Comparison of ENCODE assay signal across 8 cellular contexts in genomic region chr22:37696657-37697539, GRCh38. TPM values are rescaled to one million over a fixed set of nuclear protein-coding genes. Genes with fewer than 3 reads are reported as not detected.
DNase-seq lines count a peak whose midpoint lies in the region; ATAC-seq and TF ChIP-seq lines count a peak whose summit lies in the region.

A gene with protein sequence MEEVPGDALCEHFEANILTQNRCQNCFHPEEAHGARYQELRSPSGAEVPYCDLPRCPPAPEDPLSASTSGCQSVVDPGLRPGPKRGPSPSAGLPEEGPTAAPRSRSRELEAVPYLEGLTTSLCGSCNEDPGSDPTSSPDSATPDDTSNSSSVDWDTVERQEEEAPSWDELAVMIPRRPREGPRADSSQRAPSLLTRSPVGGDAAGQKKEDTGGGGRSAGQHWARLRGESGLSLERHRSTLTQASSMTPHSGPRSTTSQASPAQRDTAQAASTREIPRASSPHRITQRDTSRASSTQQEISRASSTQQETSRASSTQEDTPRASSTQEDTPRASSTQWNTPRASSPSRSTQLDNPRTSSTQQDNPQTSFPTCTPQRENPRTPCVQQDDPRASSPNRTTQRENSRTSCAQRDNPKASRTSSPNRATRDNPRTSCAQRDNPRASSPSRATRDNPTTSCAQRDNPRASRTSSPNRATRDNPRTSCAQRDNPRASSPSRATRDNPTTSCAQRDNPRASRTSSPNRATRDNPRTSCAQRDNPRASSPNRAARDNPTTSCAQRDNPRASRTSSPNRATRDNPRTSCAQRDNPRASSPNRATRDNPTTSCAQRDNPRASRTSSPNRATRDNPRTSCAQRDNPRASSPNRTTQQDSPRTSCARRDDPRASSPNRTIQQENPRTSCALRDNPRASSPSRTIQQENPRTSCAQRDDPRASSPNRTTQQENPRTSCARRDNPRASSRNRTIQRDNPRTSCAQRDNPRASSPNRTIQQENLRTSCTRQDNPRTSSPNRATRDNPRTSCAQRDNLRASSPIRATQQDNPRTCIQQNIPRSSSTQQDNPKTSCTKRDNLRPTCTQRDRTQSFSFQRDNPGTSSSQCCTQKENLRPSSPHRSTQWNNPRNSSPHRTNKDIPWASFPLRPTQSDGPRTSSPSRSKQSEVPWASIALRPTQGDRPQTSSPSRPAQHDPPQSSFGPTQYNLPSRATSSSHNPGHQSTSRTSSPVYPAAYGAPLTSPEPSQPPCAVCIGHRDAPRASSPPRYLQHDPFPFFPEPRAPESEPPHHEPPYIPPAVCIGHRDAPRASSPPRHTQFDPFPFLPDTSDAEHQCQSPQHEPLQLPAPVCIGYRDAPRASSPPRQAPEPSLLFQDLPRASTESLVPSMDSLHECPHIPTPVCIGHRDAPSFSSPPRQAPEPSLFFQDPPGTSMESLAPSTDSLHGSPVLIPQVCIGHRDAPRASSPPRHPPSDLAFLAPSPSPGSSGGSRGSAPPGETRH (N-terminal part only) (plus strand): TSS chr22:37697048. CDS start chr22:37701366, 4,318 bp downstream.

- DNase-seq in NCI-H226: peak; percentile 85
- DNase-seq in activated CD4-positive, alpha-beta T cell treated with anti-CD3 and anti-CD28 coated beads, Interleukin-2, amount 50 U/mL, for 24 hours (ENCODE audit: low read depth in 1 of 2, low spot score in 1 of 2): peak; percentile 54 to 79
- peak; percentile 89 for DNase-seq in dedifferentiated amniotic fluid mesenchymal stem cell (ENCODE audit: extremely low spot score)
- DNase-seq in left lobe of liver (ENCODE audit: low spot score): peak; percentile 67
- DNase-seq in stimulated activated CD4-positive, alpha-beta T cell treated with anti-CD3 and anti-CD28 coated beads, Interleukin-2, amount 100 ng/mL, for 4 hours (ENCODE audit: low read depth): peak; percentile 76
- no peak for DNase-seq in SKM-1 (lab: John Stamatoyannopoulos, UW; ENCODE audit: unreplicated experiment)

- TF ChIP-seq CTCF in GM12872 (IDR thresholded peaks at IDR 0.05; ENCODE audit: insufficient read depth, low read depth, low read length): peak; percentile 27; the same call in 2 of the 3 replicates

- peak; percentile 75 for ATAC-seq in HG02970 (IDR thresholded peaks at IDR 0.05; ENCODE audit: low FRiP score, unreplicated experiment)
- peak; percentile 78 for ATAC-seq in left lobe of liver

RNA-seq across cellular contexts. Expression of the gene that starts here (rescaled TPM):
- 15.7 TPM for total RNA-seq in left lobe of liver
